In genomic region chr7:50357346-50357745, GRCh38 we compare ENCODE assay signal across 20 cellular contexts. TPM values are rescaled to one million over a fixed set of nuclear protein-coding genes. Genes with fewer than 3 reads are reported as not detected.
A peak's percentile ranks its signal among the peaks of the same experiment; 100 is the strongest.
DNase-seq lines count a peak whose midpoint lies in the region; ATAC-seq and TF ChIP-seq lines count a peak whose summit lies in the region.
"Had no signal": no experiment of that assay in that cellular context is flagged by ENCODE, and none has a peak within 500 bp of the region (broad histone marks: within the 10 kb centered on the region; RNA-seq: fewer than 3 reads in every experiment).

No MANE protein-coding gene starts in this region.

- peaks cover 24 to 100% (median 65%) of the 10 kb centered on the region in 10 experiments for H3K4me1 ChIP-seq in BLaER1 treated with 17β-estradiol and CSF1 and Interleukin-3, amounts not matched to agents 10 nM and 100 nM
- H3K4me1 ChIP-seq in CD4-positive, CD25-positive, alpha-beta regulatory T cell (ENCODE audit: control insufficient read depth, insufficient read depth, low read length, poor library complexity, severe bottlenecking): peaks cover 99% of the 10 kb centered on the region
- peaks cover 93 to 96% of the 10 kb centered on the region in 2 donors for H3K4me1 ChIP-seq in naive thymus-derived CD4-positive, alpha-beta T cell (ENCODE audit: control insufficient read depth in 2 of 2, insufficient read depth in 2 of 2, low read length in 2 of 2)
- no peaks in the 10 kb centered on the region for H3K4me1 ChIP-seq in foreskin keratinocyte
- H3K4me1 ChIP-seq: breast epithelium, left ventricle myocardium inferior, tibial artery had no signal

- ATAC-seq in CD4-positive, CD25-positive, alpha-beta regulatory T cell (ENCODE audit: low read depth in 2 of 2): no peak
- ATAC-seq in activated T-cell treated with anti-CD3 and anti-CD28 coated beads, Interleukin-2, amount 50 U/mL, for 72 hours (replicated peaks in 1 of 2): no peak
- ATAC-seq in naive thymus-derived CD4-positive, alpha-beta T cell: no peak
- ATAC-seq in foreskin keratinocyte (no peak), GM21367 (IDR thresholded peaks at IDR 0.05; ENCODE audit: unreplicated experiment) (no peak), GM21381 (IDR thresholded peaks at IDR 0.05; ENCODE audit: unreplicated experiment) (no peak)
- ATAC-seq: esophagus mucosa had no signal

- H3K36me3 ChIP-seq in BLaER1 treated with 17β-estradiol and CSF1 and Interleukin-3, amounts not matched to agents 10 nM and 100 nM: peaks cover 58 to 100% (median 98%) of the 10 kb centered on the region in 11 experiments
- peaks cover 62% of the 10 kb centered on the region for H3K36me3 ChIP-seq in CD4-positive, CD25-positive, alpha-beta regulatory T cell (ENCODE audit: control insufficient read depth, insufficient read depth, low read length)
- peaks cover 11 to 42% (median 21%) of the 10 kb centered on the region in 3 experiments for H3K36me3 ChIP-seq in naive thymus-derived CD4-positive, alpha-beta T cell (ENCODE audit: control insufficient read depth in 2 of 3, insufficient read depth in 3 of 3, low read length in 3 of 3)
- H3K36me3 ChIP-seq: breast epithelium, left ventricle myocardium inferior, tibial artery had no signal

- POLR2A ChIA-PET in naive thymus-derived CD4-positive, alpha-beta T cell (lab: Charles Lee): interaction anchor here (0.9 to 43.0 kb wide), 5 partner anchors 6 to 149 kb away, joined by 5 to 2368 read pairs (median 1292); partner anchors contain the start of gene IKZF1

- H3K27me3 ChIP-seq in BLaER1 treated with 17β-estradiol and CSF1 and Interleukin-3, amounts not matched to agents 10 nM and 100 nM: no peaks in the 10 kb centered on the region
- no peaks in the 10 kb centered on the region for H3K27me3 ChIP-seq in CD4-positive, CD25-positive, alpha-beta regulatory T cell (ENCODE audit: control insufficient read depth, insufficient read depth, low read length)
- no peaks in the 10 kb centered on the region for H3K27me3 ChIP-seq in naive thymus-derived CD4-positive, alpha-beta T cell (ENCODE audit: control insufficient read depth in 2 of 2, insufficient read depth in 2 of 2, low read length in 2 of 2)
- H3K27me3 ChIP-seq in foreskin keratinocyte: peaks cover 6% of the 10 kb centered on the region
- H3K27me3 ChIP-seq: tibial artery had no signal

- H3K27ac Mint-ChIP-seq in CD4-positive, CD25-positive, alpha-beta regulatory T cell: peak overlapping the region in 2 of 3 donors; percentile 98 to 99
- peak overlapping the region; percentile 96 for H3K27ac Mint-ChIP-seq in activated T-cell treated with anti-CD3 and anti-CD28 coated beads, Interleukin-2, amount 50 U/mL, for 72 hours
- H3K27ac Mint-ChIP-seq in naive thymus-derived CD4-positive, alpha-beta T cell: peak overlapping the region in 6 of 9 donors; percentile 91 to 100 (median 100)

- DNase-seq in CD4-positive, CD25-positive, alpha-beta regulatory T cell: no peak
- no peak for DNase-seq in activated T-cell treated with anti-CD3 and anti-CD28 coated beads, Interleukin-2, amount 50 U/mL, for 72 hours
- DNase-seq in naive thymus-derived CD4-positive, alpha-beta T cell: no peak
- no peak for DNase-seq in foreskin keratinocyte
- DNase-seq: dorsolateral prefrontal cortex; Karpas-422; left ventricle myocardium inferior; NCI-H1092; NCI-H2107; NCI-H69; OCI-M1; stimulated activated CD4-positive, alpha-beta T cell treated with anti-CD3 and anti-CD28 coated beads, Interleukin-4, amount 100 ng/mL, for 1 hour; T1000; tibial artery had no signal

- peak overlapping the region in 5 of 11 experiments; percentile 71 to 78 (median 75); a peak in 7 of 22 replicates for H3K9ac ChIP-seq in BLaER1 treated with 17β-estradiol and CSF1 and Interleukin-3, amounts not matched to agents 10 nM and 100 nM

- H3K9me3 Mint-ChIP-seq in CD4-positive, CD25-positive, alpha-beta regulatory T cell: no peaks in the 10 kb centered on the region
- no peaks in the 10 kb centered on the region for H3K9me3 Mint-ChIP-seq in activated T-cell treated with anti-CD3 and anti-CD28 coated beads, Interleukin-2, amount 50 U/mL, for 72 hours
- H3K9me3 Mint-ChIP-seq in naive thymus-derived CD4-positive, alpha-beta T cell: peaks cover 0 to 7% (median 0%) of the 10 kb centered on the region in 11 donors

- H3K4me1 Mint-ChIP-seq in CD4-positive, CD25-positive, alpha-beta regulatory T cell: peaks cover 34 to 96% (median 80%) of the 10 kb centered on the region in 4 donors
- H3K4me1 Mint-ChIP-seq in activated T-cell treated with anti-CD3 and anti-CD28 coated beads, Interleukin-2, amount 50 U/mL, for 72 hours (ENCODE audit: low read depth): peaks cover 97% of the 10 kb centered on the region
- H3K4me1 Mint-ChIP-seq in naive thymus-derived CD4-positive, alpha-beta T cell: peaks cover 68 to 100% (median 93%) of the 10 kb centered on the region in 7 donors

- peak overlapping the region in 3 of 4 donors; percentile 45 to 82 (median 81) for H3K4me3 Mint-ChIP-seq in CD4-positive, CD25-positive, alpha-beta regulatory T cell
- H3K4me3 Mint-ChIP-seq in activated T-cell treated with anti-CD3 and anti-CD28 coated beads, Interleukin-2, amount 50 U/mL, for 72 hours: peak overlapping the region; percentile 78 to 85
- H3K4me3 Mint-ChIP-seq in naive thymus-derived CD4-positive, alpha-beta T cell: peak overlapping the region; percentile 61 to 89 (median 76)

- H3K27me3 Mint-ChIP-seq in CD4-positive, CD25-positive, alpha-beta regulatory T cell: no peaks in the 10 kb centered on the region
- H3K27me3 Mint-ChIP-seq in activated T-cell treated with anti-CD3 and anti-CD28 coated beads, Interleukin-2, amount 50 U/mL, for 72 hours (ENCODE audit: low read depth): no peaks in the 10 kb centered on the region
- no peaks in the 10 kb centered on the region for H3K27me3 Mint-ChIP-seq in naive thymus-derived CD4-positive, alpha-beta T cell

- H3K36me3 Mint-ChIP-seq in CD4-positive, CD25-positive, alpha-beta regulatory T cell: peaks cover 68% of the 10 kb centered on the region
- H3K36me3 Mint-ChIP-seq in activated T-cell treated with anti-CD3 and anti-CD28 coated beads, Interleukin-2, amount 50 U/mL, for 72 hours (ENCODE audit: insufficient read depth in 2 of 2): peaks cover 36 to 81% of the 10 kb centered on the region in 2 donors
- peaks cover 31 to 77% (median 64%) of the 10 kb centered on the region in 5 donors for H3K36me3 Mint-ChIP-seq in naive thymus-derived CD4-positive, alpha-beta T cell

- intact Hi-C loops in naive thymus-derived CD4-positive, alpha-beta T cell (cut with micrococcal nuclease): no loop called here

- peak overlapping the region in 5 of 11 experiments; percentile 70 to 84 (median 79); a peak in 10 of 22 replicates for H3K4me2 ChIP-seq in BLaER1 treated with 17β-estradiol and CSF1 and Interleukin-3, amounts not matched to agents 10 nM and 100 nM

- no peak for TF ChIP-seq CTCF in foreskin keratinocyte (conservative IDR thresholded peaks at IDR 0.05)

- CTCF ChIA-PET in naive thymus-derived CD4-positive, alpha-beta T cell (lab: Charles Lee): interaction anchor here (2.4 to 15.2 kb wide), 2 partner anchors 47 to 152 kb away, joined by 12 to 210 read pairs; partner anchors contain the start of gene IKZF1

- no peaks in the 10 kb centered on the region for H3K9me3 ChIP-seq in BLaER1 treated with 17β-estradiol and CSF1 and Interleukin-3, amounts not matched to agents 10 nM and 100 nM (replicated peaks in 1 of 11)
- H3K9me3 ChIP-seq in CD4-positive, CD25-positive, alpha-beta regulatory T cell (ENCODE audit: control insufficient read depth in 2 of 2, low read length in 2 of 2): no peaks in the 10 kb centered on the region
- no peaks in the 10 kb centered on the region for H3K9me3 ChIP-seq in naive thymus-derived CD4-positive, alpha-beta T cell (ENCODE audit: control insufficient read depth in 2 of 3, low read length in 3 of 3)
- H3K9me3 ChIP-seq: breast epithelium, left ventricle myocardium inferior, tibial artery had no signal

- H3K27ac ChIP-seq in BLaER1 treated with 17β-estradiol and CSF1 and Interleukin-3, amounts not matched to agents 10 nM and 100 nM: peak overlapping the region in 8 of 11 experiments; percentile 23 to 96 (median 88); a peak in 14 of 22 replicates
- peak overlapping the region; percentile 97 for H3K27ac ChIP-seq in CD4-positive, CD25-positive, alpha-beta regulatory T cell (ENCODE audit: insufficient read depth, low read length, poor library complexity, severe bottlenecking)
- peak overlapping the region; percentile 94 for H3K27ac ChIP-seq in naive thymus-derived CD4-positive, alpha-beta T cell (ENCODE audit: low read depth, low read length)
- no peak overlapping the region for H3K27ac ChIP-seq in foreskin keratinocyte
- H3K27ac ChIP-seq: dorsolateral prefrontal cortex, left ventricle myocardium inferior, tibial artery had no signal

- H4K20me1 ChIP-seq in BLaER1 treated with 17β-estradiol and CSF1 and Interleukin-3, amounts not matched to agents 10 nM and 100 nM: peaks cover 10 to 54% (median 24%) of the 10 kb centered on the region in 11 experiments; a peak in 16 of 22 replicates

- H3K4me3 ChIP-seq in BLaER1 treated with 17β-estradiol and CSF1 and Interleukin-3, amounts not matched to agents 10 nM and 100 nM: no peak overlapping the region
- peak overlapping the region; percentile 53 for H3K4me3 ChIP-seq in CD4-positive, CD25-positive, alpha-beta regulatory T cell (ENCODE audit: low read depth, low read length)
- no peak overlapping the region for H3K4me3 ChIP-seq in naive thymus-derived CD4-positive, alpha-beta T cell (ENCODE audit: low read length)
- H3K4me3 ChIP-seq: breast epithelium, dorsolateral prefrontal cortex, left ventricle myocardium inferior, tibial artery had no signal

RNA-seq across cellular contexts. Expression of gene IKZF1, which starts 52.8 kb away (rescaled TPM):
- 376 TPM for total RNA-seq in CD4-positive, CD25-positive, alpha-beta regulatory T cell
- 100 to 1,000 TPM; 153 to 176 (median 164) TPM for polyA plus RNA-seq in CD4-positive, CD25-positive, alpha-beta regulatory T cell
- total RNA-seq in activated T-cell treated with anti-CD3 and anti-CD28 coated beads, Interleukin-2, amount 50 U/mL, for 72 hours: 100 to 1,000 TPM; 427 to 504 TPM
- total RNA-seq in naive thymus-derived CD4-positive, alpha-beta T cell: 100 to 1,000 TPM; 388 to 548 (median 463) TPM
- 100 to 1,000 TPM; 258 to 318 TPM for polyA plus RNA-seq in naive thymus-derived CD4-positive, alpha-beta T cell
- not detected in 2 replicates for total RNA-seq in foreskin keratinocyte
- polyA plus RNA-seq in foreskin keratinocyte: not detected in 2 replicates
- total RNA-seq: osteocyte had no signal

Comparison
In these comparisons a context has a peak if more than half of its experiments do, and no peak if none do; other contexts are left out.
1. RNA of gene IKZF1, which starts 52.8 kb away (total RNA-seq): 427 to 504 TPM in activated T-cell treated with anti-CD3 and anti-CD28 coated beads, Interleukin-2, amount 50 U/mL, for 72 hours, 388 to 548 TPM in naive thymus-derived CD4-positive, alpha-beta T cell and 376 TPM in CD4-positive, CD25-positive, alpha-beta regulatory T cell (single experiment); not detected in foreskin keratinocyte; every median in the first group is over 100 times any median in the second.
2. Peak in every context shown above with its lines, with median percentiles within 50 percentile points of each other: H3K27ac Mint-ChIP-seq and H3K4me3 Mint-ChIP-seq.